24 cellular contexts compared by ENCODE assay signal in the genomic region with DNA sequence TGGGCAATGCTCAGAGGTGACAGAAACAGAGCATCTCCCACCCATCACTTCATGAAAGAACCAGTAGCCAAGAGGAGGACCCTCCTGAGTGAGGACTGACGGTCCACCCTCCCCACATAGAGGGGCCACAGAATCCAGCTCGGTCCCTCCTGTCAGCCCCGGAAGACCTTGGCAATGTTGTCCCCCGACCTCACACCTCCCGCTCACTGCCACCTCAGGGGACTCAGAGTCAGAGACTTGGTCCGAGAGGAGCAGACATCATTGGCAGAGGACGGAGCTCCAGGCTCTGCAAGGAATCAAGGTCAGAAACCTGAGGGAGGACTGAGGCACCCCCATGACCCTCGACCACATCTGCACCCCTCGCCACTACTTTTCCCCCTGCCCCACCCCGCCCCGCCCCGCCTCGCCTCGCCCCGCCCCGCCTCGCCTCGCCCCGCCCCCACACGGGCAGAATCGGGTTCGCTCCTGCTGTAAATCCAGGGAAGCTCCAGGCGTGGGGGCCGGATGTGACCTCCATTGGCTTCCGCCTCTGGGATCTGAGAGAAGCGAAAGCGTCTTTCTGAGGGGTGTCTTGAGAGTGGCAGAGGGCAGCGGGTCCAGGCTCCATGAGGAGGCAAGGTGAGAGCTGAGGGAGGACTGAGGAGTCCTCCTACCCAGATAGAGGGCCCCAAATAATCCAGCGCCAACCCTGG. TPM values are rescaled to one million over a fixed set of nuclear protein-coding genes. Genes with fewer than 3 reads are reported as not detected.
DNase-seq lines count a peak whose midpoint lies in the region; ATAC-seq and TF ChIP-seq lines count a peak whose summit lies in the region.
"Had no signal": no experiment of that assay in that cellular context is flagged by ENCODE, and none has a peak within 500 bp of the region (broad histone marks: within the 10 kb centered on the region; RNA-seq: fewer than 3 reads in every experiment).

A gene with protein sequence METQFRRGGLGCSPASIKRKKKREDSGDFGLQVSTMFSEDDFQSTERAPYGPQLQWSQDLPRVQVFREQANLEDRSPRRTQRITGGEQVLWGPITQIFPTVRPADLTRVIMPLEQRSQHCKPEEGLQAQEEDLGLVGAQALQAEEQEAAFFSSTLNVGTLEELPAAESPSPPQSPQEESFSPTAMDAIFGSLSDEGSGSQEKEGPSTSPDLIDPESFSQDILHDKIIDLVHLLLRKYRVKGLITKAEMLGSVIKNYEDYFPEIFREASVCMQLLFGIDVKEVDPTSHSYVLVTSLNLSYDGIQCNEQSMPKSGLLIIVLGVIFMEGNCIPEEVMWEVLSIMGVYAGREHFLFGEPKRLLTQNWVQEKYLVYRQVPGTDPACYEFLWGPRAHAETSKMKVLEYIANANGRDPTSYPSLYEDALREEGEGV (plus strand): TSS at position 516 of the 692 bp plus-strand sequence. CDS start 1,100 bp downstream, outside the sequence.

- H3K9me2 ChIP-seq in Karpas-422 (replicated peaks; ENCODE audit: insufficient read depth, low read length) = no peaks in the 10 kb centered on the region

- no peak for ATAC-seq in HG03520 (IDR thresholded peaks at IDR 0.05; ENCODE audit: unreplicated experiment)
- ATAC-seq: HCT116, HepG2, PC-3, Right ventricle myocardium inferior had no signal

- H3K27me3 ChIP-seq in esophagus muscularis mucosa (no peaks in the 10 kb centered on the region), Karpas-422 (ENCODE audit: low read length) (no peaks in the 10 kb centered on the region), stomach (peaks cover 0 to 8% (median 0%) of the 10 kb centered on the region in 3 donors)
- H3K27me3 ChIP-seq: MG63 had no signal

- no peak within 1 kb of the TSS for H3K4me3 ChIP-seq in esophagus muscularis mucosa
- no peak within 1 kb of the TSS for H3K4me3 ChIP-seq in Karpas-422 (ENCODE audit: low read length)
- no peak within 1 kb of the TSS for H3K4me3 ChIP-seq in stomach
- H3K4me3 ChIP-seq: MG63 had no signal

- TF ChIP-seq EP300 in esophagus muscularis mucosa (IDR thresholded peaks at IDR 0.05) (no peak), stomach (IDR thresholded peaks at IDR 0.05) (no peak)

- H3K4me1 ChIP-seq in esophagus muscularis mucosa = no peaks in the 10 kb centered on the region
- peaks cover 19% of the 10 kb centered on the region for H3K4me1 ChIP-seq in Karpas-422 (ENCODE audit: low read length)
- H3K4me1 ChIP-seq in stomach = no peaks in the 10 kb centered on the region

- H3K79me2 ChIP-seq in Karpas-422 (ENCODE audit: low read length) = no peaks in the 10 kb centered on the region

- no peak within 1 kb of the TSS for H3K9ac ChIP-seq in Karpas-422 (ENCODE audit: low read length)

- H2AFZ ChIP-seq in Karpas-422 (ENCODE audit: low read length) = no peak within 1 kb of the TSS

- H3K9me3 ChIP-seq in esophagus muscularis mucosa = no peaks in the 10 kb centered on the region
- H3K9me3 ChIP-seq in Karpas-422 (ENCODE audit: low read length) = no peaks in the 10 kb centered on the region
- H3K9me3 ChIP-seq in stomach = no peaks in the 10 kb centered on the region
- H3K9me3 ChIP-seq: MG63 had no signal

- no peak for TF ChIP-seq POLR2A in esophagus muscularis mucosa (IDR thresholded peaks at IDR 0.05; ENCODE audit: low read depth)
- TF ChIP-seq POLR2A in stomach (IDR thresholded peaks at IDR 0.05) = no peak

- no peak for TF ChIP-seq CTCF in esophagus muscularis mucosa (IDR thresholded peaks at IDR 0.05)
- TF ChIP-seq CTCF in stomach (IDR thresholded peaks at IDR 0.05) = no peak

- H4K20me1 ChIP-seq in Karpas-422 (ENCODE audit: insufficient read depth, low read depth, low read length) = no peaks in the 10 kb centered on the region

- H3K27ac ChIP-seq in esophagus muscularis mucosa (replicated peaks in 1 of 4) (no peak within 1 kb of the TSS), Karpas-422 (ENCODE audit: low read length) (no peak within 1 kb of the TSS), stomach (no peak within 1 kb of the TSS)

- H3K4me2 ChIP-seq in Karpas-422 (ENCODE audit: low read depth, low read length, poor library complexity, severe bottlenecking) = no peak within 1 kb of the TSS

- DNase-seq in COLO829 (ENCODE audit: low spot score) = peak; percentile 8
- DNase-seq in COR-L47 (lab: John Stamatoyannopoulos, UW) = peak; percentile 51
- peak; percentile 42 for DNase-seq in NCI-H2227 (lab: John Stamatoyannopoulos, UW; ENCODE audit: unreplicated experiment)
- peak; percentile 29 for DNase-seq in esophagus muscularis mucosa (ENCODE audit: extremely low spot score)
- no peak for DNase-seq in Karpas-422
- DNase-seq in stomach = no peak
- DNase-seq: C1 segment of cervical spinal cord; CD4-positive, alpha-beta memory T cell; DMS 273 treated with DMSO at 0.1 percent for 48 hours; DND-41; MG63; NCI-H1105 treated with DMSO at 0.1 percent for 48 hours; NCI-H146; NCI-H524; NK-92 treated with Interleukin-12 subunit alpha and Interleukin-12 subunit beta, amount 100 ng/mL, for 24 hours; PC-3; T-helper 1 cell had no signal

- WGBS in esophagus muscularis mucosa = 85% methylated on average over 16 of the region's 29 CpGs
- WGBS in stomach, 5 donors = 77 to 93% (median 86%) methylated on average over 7 to 28 of the region's 29 CpGs

- H3K36me3 ChIP-seq in esophagus muscularis mucosa = no peaks in the 10 kb centered on the region
- no peaks in the 10 kb centered on the region for H3K36me3 ChIP-seq in Karpas-422 (ENCODE audit: insufficient read depth, low read length)
- no peaks in the 10 kb centered on the region for H3K36me3 ChIP-seq in stomach
- H3K36me3 ChIP-seq: MG63 had no signal

- intact Hi-C loops in esophagus muscularis mucosa (cut with DNase I) = no loop called here
- intact Hi-C loops in stomach (cut with DNase I; ENCODE audit: low total_unique reads) = no loop called here

RNA-seq across cellular contexts. Expression of the gene that starts here (rescaled TPM):
- not detected for total RNA-seq in esophagus muscularis mucosa
- total RNA-seq in Karpas-422 (2014; rRNA removed; shearing (Covaris generic); ENCODE audit: low replicate concordance) = not detected in 2 replicates
- not detected for total RNA-seq in stomach
- not detected for polyA plus RNA-seq in stomach
- total RNA-seq: A673; CD4-positive, alpha-beta memory T cell; HepG2; HT-29; LHCN-M2; PC-3; Right ventricle myocardium inferior had no signal
- polyA plus RNA-seq: CD4-positive, alpha-beta memory T cell; HepG2 had no signal

Comparison
In these comparisons a context has a peak if more than half of its experiments do, and no peak if none do; other contexts are left out.
1. Peak in DNase-seq in esophagus muscularis mucosa; RNA of the gene not detected or under 1 TPM.
2. DNase-seq: peak in COLO829 (single experiment), COR-L47 (single experiment) and NCI-H2227 (single experiment); none in Karpas-422 (single experiment) and stomach (single experiment).